ENCODE assay signal across 1 cellular context in genomic region chr16:81655474-81656162, GRCh38.
TF ChIP-seq lines count a peak whose summit lies in the region.

No MANE protein-coding gene starts in this region.

TF ChIP-seq in GM23338, 12 proteins besides CTCF, POLR2A, EP300 and RAD21 (continued from another document):
- no peak for TF ChIP-seq ZNF462 (CRISPR knock-in tag; IDR thresholded peaks at IDR 0.05)
- no peak for TF ChIP-seq EZH2phosphoT487 (IDR thresholded peaks at IDR 0.05; ENCODE audit: unreplicated experiment)
- no peak for TF ChIP-seq REST (IDR thresholded peaks at IDR 0.05; ENCODE audit: unreplicated experiment)
- no peak for TF ChIP-seq STAT1 (IDR thresholded peaks at IDR 0.05; ENCODE audit: unreplicated experiment)
- no peak for TF ChIP-seq CREB1 (CRISPR knock-in tag; IDR thresholded peaks at IDR 0.05; ENCODE audit: low read depth)
